1 cellular context compared by ENCODE assay signal in the genomic region with DNA sequence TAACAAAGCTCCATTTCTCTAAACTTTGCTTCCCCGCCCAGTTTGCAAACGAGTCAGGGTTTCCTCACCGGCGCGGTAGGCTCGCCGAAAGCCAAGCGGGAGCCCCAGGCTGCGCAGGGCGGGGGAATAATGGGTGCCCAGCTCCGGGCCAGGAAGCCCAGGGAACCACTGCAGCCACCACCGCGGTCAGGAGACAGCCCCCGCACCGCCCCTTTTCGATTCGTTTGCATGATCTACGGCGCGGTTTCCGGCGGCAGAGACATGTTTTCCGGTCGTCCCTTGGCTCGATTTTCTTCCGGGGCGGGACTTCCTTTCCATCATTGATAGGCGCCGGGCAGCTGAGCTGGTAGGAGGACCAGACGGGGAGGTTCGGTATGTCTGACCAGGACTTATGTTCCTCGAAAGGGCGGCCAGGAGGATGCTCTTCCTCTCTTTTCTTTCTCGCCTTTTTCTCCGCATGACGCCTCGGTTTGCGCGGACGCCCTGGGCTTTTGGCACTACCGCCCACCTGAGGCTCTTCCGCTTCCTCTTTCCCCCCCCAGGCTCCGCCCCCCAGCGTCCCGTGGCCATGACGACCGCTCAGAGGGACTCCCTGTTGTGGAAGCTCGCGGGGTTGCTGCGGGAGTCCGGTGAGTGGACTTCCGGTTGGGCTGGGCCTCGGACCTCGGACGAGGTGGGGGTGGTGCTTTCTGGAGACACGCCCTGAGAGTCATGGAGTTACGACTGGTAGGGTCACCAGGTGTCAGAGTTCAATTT.
TF ChIP-seq lines count a peak whose summit lies in the region.

A gene with protein sequence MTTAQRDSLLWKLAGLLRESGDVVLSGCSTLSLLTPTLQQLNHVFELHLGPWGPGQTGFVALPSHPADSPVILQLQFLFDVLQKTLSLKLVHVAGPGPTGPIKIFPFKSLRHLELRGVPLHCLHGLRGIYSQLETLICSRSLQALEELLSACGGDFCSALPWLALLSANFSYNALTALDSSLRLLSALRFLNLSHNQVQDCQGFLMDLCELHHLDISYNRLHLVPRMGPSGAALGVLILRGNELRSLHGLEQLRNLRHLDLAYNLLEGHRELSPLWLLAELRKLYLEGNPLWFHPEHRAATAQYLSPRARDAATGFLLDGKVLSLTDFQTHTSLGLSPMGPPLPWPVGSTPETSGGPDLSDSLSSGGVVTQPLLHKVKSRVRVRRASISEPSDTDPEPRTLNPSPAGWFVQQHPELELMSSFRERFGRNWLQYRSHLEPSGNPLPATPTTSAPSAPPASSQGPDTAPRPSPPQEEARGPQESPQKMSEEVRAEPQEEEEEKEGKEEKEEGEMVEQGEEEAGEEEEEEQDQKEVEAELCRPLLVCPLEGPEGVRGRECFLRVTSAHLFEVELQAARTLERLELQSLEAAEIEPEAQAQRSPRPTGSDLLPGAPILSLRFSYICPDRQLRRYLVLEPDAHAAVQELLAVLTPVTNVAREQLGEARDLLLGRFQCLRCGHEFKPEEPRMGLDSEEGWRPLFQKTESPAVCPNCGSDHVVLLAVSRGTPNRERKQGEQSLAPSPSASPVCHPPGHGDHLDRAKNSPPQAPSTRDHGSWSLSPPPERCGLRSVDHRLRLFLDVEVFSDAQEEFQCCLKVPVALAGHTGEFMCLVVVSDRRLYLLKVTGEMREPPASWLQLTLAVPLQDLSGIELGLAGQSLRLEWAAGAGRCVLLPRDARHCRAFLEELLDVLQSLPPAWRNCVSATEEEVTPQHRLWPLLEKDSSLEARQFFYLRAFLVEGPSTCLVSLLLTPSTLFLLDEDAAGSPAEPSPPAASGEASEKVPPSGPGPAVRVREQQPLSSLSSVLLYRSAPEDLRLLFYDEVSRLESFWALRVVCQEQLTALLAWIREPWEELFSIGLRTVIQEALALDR (plus strand): TSS at position 306 of the 756 bp plus-strand sequence. CDS start 263 bp downstream, at position 569.

TF ChIP-seq in HepG2, 621 proteins besides CTCF, POLR2A, EP300 and RAD21 (continued from another document and continues in another):
- TF ChIP-seq, protein P1, sequence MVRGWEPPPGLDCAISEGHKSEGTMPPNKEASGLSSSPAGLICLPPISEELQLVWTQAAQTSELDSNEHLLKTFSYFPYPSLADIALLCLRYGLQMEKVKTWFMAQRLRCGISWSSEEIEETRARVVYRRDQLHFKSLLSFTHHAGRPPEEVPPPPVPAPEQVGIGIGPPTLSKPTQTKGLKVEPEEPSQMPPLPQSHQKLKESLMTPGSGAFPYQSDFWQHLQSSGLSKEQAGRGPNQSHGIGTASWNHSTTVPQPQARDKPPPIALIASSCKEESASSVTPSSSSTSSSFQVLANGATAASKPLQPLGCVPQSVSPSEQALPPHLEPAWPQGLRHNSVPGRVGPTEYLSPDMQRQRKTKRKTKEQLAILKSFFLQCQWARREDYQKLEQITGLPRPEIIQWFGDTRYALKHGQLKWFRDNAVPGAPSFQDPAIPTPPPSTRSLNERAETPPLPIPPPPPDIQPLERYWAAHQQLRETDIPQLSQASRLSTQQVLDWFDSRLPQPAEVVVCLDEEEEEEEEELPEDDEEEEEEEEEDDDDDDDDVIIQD (CRISPR knock-in tag; IDR thresholded peaks at IDR 0.05; ENCODE audit: low read depth): peak; percentile 66
- TF ChIP-seq ZNF703 (CRISPR knock-in tag; IDR thresholded peaks at IDR 0.05; ENCODE audit: borderline replicate concordance): no peak
- no peak; the same call in 1 of the 2 replicates for TF ChIP-seq ZNF224 (CRISPR knock-in tag; IDR thresholded peaks at IDR 0.05)
- no peak for TF ChIP-seq ZNF746 (CRISPR knock-in tag; IDR thresholded peaks at IDR 0.05)
- TF ChIP-seq, protein P2, sequence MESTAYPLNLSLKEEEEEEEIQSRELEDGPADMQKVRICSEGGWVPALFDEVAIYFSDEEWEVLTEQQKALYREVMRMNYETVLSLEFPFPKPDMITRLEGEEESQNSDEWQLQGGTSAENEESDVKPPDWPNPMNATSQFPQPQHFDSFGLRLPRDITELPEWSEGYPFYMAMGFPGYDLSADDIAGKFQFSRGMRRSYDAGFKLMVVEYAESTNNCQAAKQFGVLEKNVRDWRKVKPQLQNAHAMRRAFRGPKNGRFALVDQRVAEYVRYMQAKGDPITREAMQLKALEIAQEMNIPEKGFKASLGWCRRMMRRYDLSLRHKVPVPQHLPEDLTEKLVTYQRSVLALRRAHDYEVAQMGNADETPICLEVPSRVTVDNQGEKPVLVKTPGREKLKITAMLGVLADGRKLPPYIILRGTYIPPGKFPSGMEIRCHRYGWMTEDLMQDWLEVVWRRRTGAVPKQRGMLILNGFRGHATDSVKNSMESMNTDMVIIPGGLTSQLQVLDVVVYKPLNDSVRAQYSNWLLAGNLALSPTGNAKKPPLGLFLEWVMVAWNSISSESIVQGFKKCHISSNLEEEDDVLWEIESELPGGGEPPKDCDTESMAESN (CRISPR knock-in tag; conservative IDR thresholded peaks at IDR 0.05): peak; percentile 23; the same call in 1 of the 2 replicates
- TF ChIP-seq ZNF337 (CRISPR knock-in tag; IDR thresholded peaks at IDR 0.05; ENCODE audit: borderline replicate concordance, low read depth): peak; percentile 58; the same call in 1 of the 2 replicates
- TF ChIP-seq STAT5B (CRISPR knock-in tag; IDR thresholded peaks at IDR 0.05): 0 out of 2 replicates have a peak, but pooled peaks have one; percentile 38
- TF ChIP-seq ZNF432 (CRISPR knock-in tag; IDR thresholded peaks at IDR 0.05; ENCODE audit: borderline replicate concordance): no peak
- TF ChIP-seq ADNP (CRISPR knock-in tag; IDR thresholded peaks at IDR 0.05): no peak
- no peak for TF ChIP-seq CEBPB (IDR thresholded peaks at IDR 0.05; ENCODE audit: borderline replicate concordance, low read depth, low read length)
- peak; percentile 16; the same call in 1 of the 2 replicates for TF ChIP-seq ZNF256 (CRISPR knock-in tag; conservative IDR thresholded peaks at IDR 0.05)
- TF ChIP-seq ZNF253 (CRISPR knock-in tag; IDR thresholded peaks at IDR 0.05; ENCODE audit: borderline replicate concordance): peak; percentile 86; the same call in 1 of the 2 replicates
- TF ChIP-seq, protein P3, sequence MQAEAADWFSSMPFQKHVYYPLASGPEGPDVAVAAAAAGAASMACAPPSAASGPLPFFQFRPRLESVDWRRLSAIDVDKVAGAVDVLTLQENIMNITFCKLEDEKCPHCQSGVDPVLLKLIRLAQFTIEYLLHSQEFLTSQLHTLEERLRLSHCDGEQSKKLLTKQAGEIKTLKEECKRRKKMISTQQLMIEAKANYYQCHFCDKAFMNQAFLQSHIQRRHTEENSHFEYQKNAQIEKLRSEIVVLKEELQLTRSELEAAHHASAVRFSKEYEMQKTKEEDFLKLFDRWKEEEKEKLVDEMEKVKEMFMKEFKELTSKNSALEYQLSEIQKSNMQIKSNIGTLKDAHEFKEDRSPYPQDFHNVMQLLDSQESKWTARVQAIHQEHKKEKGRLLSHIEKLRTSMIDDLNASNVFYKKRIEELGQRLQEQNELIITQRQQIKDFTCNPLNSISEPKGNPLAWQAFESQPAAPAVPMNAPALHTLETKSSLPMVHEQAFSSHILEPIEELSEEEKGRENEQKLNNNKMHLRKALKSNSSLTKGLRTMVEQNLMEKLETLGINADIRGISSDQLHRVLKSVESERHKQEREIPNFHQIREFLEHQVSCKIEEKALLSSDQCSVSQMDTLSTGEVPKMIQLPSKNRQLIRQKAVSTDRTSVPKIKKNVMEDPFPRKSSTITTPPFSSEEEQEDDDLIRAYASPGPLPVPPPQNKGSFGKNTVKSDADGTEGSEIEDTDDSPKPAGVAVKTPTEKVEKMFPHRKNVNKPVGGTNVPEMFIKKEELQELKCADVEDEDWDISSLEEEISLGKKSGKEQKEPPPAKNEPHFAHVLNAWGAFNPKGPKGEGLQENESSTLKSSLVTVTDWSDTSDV (CRISPR knock-in tag; IDR thresholded peaks at IDR 0.05): no peak
- TF ChIP-seq, protein P4, sequence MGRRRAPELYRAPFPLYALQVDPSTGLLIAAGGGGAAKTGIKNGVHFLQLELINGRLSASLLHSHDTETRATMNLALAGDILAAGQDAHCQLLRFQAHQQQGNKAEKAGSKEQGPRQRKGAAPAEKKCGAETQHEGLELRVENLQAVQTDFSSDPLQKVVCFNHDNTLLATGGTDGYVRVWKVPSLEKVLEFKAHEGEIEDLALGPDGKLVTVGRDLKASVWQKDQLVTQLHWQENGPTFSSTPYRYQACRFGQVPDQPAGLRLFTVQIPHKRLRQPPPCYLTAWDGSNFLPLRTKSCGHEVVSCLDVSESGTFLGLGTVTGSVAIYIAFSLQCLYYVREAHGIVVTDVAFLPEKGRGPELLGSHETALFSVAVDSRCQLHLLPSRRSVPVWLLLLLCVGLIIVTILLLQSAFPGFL (CRISPR knock-in tag; IDR thresholded peaks at IDR 0.05): 0 out of 2 replicates have a peak, but pooled peaks have one; percentile 17
- TF ChIP-seq, protein P5, sequence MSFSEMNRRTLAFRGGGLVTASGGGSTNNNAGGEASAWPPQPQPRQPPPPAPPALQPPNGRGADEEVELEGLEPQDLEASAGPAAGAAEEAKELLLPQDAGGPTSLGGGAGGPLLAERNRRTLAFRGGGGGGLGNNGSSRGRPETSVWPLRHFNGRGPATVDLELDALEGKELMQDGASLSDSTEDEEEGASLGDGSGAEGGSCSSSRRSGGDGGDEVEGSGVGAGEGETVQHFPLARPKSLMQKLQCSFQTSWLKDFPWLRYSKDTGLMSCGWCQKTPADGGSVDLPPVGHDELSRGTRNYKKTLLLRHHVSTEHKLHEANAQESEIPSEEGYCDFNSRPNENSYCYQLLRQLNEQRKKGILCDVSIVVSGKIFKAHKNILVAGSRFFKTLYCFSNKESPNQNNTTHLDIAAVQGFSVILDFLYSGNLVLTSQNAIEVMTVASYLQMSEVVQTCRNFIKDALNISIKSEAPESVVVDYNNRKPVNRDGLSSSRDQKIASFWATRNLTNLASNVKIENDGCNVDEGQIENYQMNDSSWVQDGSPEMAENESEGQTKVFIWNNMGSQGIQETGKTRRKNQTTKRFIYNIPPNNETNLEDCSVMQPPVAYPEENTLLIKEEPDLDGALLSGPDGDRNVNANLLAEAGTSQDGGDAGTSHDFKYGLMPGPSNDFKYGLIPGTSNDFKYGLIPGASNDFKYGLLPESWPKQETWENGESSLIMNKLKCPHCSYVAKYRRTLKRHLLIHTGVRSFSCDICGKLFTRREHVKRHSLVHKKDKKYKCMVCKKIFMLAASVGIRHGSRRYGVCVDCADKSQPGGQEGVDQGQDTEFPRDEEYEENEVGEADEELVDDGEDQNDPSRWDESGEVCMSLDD (CRISPR knock-in tag; IDR thresholded peaks at IDR 0.05; ENCODE audit: borderline replicate concordance): no peak
- TF ChIP-seq, protein P6, sequence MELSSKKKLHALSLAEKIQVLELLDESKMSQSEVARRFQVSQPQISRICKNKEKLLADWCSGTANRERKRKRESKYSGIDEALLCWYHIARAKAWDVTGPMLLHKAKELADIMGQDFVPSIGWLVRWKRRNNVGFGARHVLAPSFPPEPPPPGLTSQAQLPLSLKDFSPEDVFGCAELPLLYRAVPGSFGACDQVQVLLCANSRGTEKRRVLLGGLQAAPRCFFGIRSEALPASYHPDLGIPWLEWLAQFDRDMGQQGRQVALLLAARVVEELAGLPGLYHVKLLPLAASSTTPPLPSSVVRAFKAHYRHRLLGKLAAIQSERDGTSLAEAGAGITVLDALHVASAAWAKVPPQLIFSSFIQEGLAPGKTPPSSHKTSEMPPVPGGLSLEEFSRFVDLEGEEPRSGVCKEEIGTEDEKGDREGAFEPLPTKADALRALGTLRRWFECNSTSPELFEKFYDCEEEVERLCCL (CRISPR knock-in tag; IDR thresholded peaks at IDR 0.05; ENCODE audit: borderline replicate concordance): 0 out of 2 replicates have a peak, but pooled peaks have one; percentile 17
- TF ChIP-seq, protein P7, sequence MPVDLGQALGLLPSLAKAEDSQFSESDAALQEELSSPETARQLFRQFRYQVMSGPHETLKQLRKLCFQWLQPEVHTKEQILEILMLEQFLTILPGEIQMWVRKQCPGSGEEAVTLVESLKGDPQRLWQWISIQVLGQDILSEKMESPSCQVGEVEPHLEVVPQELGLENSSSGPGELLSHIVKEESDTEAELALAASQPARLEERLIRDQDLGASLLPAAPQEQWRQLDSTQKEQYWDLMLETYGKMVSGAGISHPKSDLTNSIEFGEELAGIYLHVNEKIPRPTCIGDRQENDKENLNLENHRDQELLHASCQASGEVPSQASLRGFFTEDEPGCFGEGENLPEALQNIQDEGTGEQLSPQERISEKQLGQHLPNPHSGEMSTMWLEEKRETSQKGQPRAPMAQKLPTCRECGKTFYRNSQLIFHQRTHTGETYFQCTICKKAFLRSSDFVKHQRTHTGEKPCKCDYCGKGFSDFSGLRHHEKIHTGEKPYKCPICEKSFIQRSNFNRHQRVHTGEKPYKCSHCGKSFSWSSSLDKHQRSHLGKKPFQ (CRISPR knock-in tag; IDR thresholded peaks at IDR 0.05; ENCODE audit: insufficient replicate concordance): no peak
- TF ChIP-seq ZNF235 (CRISPR knock-in tag; IDR thresholded peaks at IDR 0.05; ENCODE audit: borderline replicate concordance): no peak
- peak; percentile 77 for TF ChIP-seq GABPA (IDR thresholded peaks at IDR 0.05; ENCODE audit: low read depth, low read length)
- TF ChIP-seq GABPA (CRISPR knock-in tag; IDR thresholded peaks at IDR 0.05; ENCODE audit: low read depth): peak; percentile 95
- TF ChIP-seq ZNF207 (IDR thresholded peaks at IDR 0.05; ENCODE audit: borderline replicate concordance): no peak
- TF ChIP-seq, protein P8, sequence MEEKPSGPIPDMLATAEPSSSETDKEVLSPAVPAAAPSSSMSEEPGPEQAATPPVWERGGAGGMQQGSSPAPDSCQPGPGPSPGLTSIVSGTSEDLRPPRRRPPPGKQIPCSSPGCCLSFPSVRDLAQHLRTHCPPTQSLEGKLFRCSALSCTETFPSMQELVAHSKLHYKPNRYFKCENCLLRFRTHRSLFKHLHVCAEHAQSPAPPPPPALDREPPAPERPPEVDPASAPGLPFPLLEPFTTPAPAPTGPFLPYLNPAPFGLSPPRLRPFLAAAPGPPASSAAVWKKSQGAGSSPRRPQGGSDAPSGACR (CRISPR knock-in tag; IDR thresholded peaks at IDR 0.05): no peak
- peak; percentile 90 for TF ChIP-seq ZNF564 (CRISPR knock-in tag; IDR thresholded peaks at IDR 0.05)
- no peak for TF ChIP-seq MBNL3 (CRISPR knock-in tag; conservative IDR thresholded peaks at IDR 0.05)
- no peak for TF ChIP-seq NKX3-1 (CRISPR knock-in tag; IDR thresholded peaks at IDR 0.05)
- TF ChIP-seq ZNF598 (CRISPR knock-in tag; IDR thresholded peaks at IDR 0.05; ENCODE audit: borderline replicate concordance): peak; percentile 87
- TF ChIP-seq POLR2AphosphoS2 (IDR thresholded peaks at IDR 0.05; ENCODE audit: low read depth, low read length): no peak
- TF ChIP-seq RFXAP (CRISPR knock-in tag; IDR thresholded peaks at IDR 0.05; ENCODE audit: borderline replicate concordance): peak; percentile 43
- TF ChIP-seq ZNF44 (CRISPR knock-in tag; IDR thresholded peaks at IDR 0.05): peak; percentile 80; the same call in 1 of the 2 replicates
